In the genomic region with DNA sequence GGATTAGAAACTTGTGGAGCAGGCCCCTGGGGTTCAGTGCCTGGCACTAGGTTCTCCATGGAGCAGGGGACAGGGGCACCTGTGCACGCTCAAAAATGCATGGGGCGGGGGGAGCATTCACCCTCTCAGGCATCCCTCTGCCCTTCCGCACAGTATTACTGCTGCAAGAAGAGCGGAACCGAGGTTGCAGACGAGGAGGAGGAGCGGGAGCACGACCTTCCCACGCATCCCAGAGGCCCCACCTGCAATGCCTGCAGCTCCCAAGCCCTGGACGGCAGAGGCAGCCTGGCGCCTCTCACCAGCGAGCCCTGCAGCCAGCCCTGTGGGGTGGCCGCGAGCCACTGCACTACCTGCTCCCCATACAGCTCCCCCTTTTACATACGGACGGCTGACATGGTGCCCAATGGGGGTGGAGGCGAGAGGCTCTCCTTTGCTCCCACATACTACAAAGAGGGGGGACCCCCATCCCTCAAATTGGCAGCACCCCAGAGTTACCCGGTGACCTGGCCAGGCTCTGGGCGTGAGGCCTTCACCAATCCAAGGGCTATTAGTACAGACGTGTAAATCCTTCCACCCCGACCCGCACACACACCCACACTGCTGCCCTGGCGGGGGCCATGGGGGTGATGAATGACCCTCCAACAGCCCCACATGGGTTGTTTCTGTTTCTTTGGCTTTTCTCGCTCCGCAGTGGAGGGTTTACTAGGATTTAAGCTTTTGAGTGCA, we compare ENCODE assay signal across 14 cellular contexts.
A peak's percentile ranks its signal among the peaks of the same experiment; 100 is the strongest.
DNase-seq lines count a peak whose midpoint lies in the region; ATAC-seq and TF ChIP-seq lines count a peak whose summit lies in the region.
"Had no signal": no experiment of that assay in that cellular context is flagged by ENCODE, and none has a peak within 500 bp of the region (broad histone marks: within the 10 kb centered on the region; RNA-seq: fewer than 3 reads in every experiment).

No MANE protein-coding gene starts in this region.

- H3K27me3 ChIP-seq in PC-3 (ENCODE audit: low read length): peaks cover 17% of the 10 kb centered on the region
- no peaks in the 10 kb centered on the region for H3K27me3 ChIP-seq in hepatocyte
- H3K27me3 ChIP-seq in rectal smooth muscle tissue (ENCODE audit: control insufficient read depth, insufficient read depth, low read length): no peaks in the 10 kb centered on the region
- H3K27me3 ChIP-seq in HAP-1 (ENCODE audit: low read depth): peaks cover 10% of the 10 kb centered on the region
- H3K27me3 ChIP-seq: tibial nerve had no signal

- intact Hi-C loops in Calu3 (cut with micrococcal nuclease; ENCODE audit: unreplicated experiment) (loop anchor here (1.0 kb wide), 1 partner anchor 107 kb away; no protein-coding TSS in a partner anchor), PC-3 (cut with micrococcal nuclease) (loop anchor here (1.0 kb wide), 1 partner anchor 107 kb away; no protein-coding TSS in a partner anchor)

- H3K36me3 ChIP-seq in PC-3 (ENCODE audit: low read depth, low read length) (no peaks in the 10 kb centered on the region), hepatocyte (replicated peaks; ENCODE audit: insufficient read depth, low read depth) (no peaks in the 10 kb centered on the region), rectal smooth muscle tissue (ENCODE audit: control insufficient read depth, insufficient read depth, low read length) (no peaks in the 10 kb centered on the region), HAP-1 (replicated peaks) (no peaks in the 10 kb centered on the region)
- H3K36me3 ChIP-seq: prostate gland, SJSA1, tibial nerve had no signal

- 92% methylated on average over 25 of the region's 25 CpGs for whole genome bisulfite sequencing in hepatocyte (ENCODE audit: low lambda C conversion rate, missing lambda C conversion rate)

- peak overlapping the region; percentile 86; the same call in 1 of the 2 replicates for H2AFZ ChIP-seq in PC-3 (ENCODE audit: low read length)
- no peak overlapping the region for H2AFZ ChIP-seq in hepatocyte

- POLR2A ChIA-PET in PC-3 (lab: Charles Lee; ENCODE audit: unreplicated experiment): interaction anchor here (0.5 kb wide), 1 partner anchor 108 kb away, joined by 3 read pairs; no protein-coding TSS in a partner anchor

- CTCF ChIA-PET in Calu3 (lab: Charles Lee) (interaction anchor here (0.9 to 2.4 kb wide), 15 partner anchors 8 to 562 kb away, joined by 3 to 96 read pairs (median 4); a partner anchor contains a TSS), PC-3 (lab: Charles Lee) (interaction anchor here (0.5 to 1.6 kb wide), 5 partner anchors 7 to 107 kb away, joined by 4 to 45 read pairs (median 5); no protein-coding TSS in a partner anchor)

- H3K9me3 ChIP-seq in PC-3 (ENCODE audit: low read length): no peaks in the 10 kb centered on the region
- no peaks in the 10 kb centered on the region for H3K9me3 ChIP-seq in hepatocyte (ENCODE audit: low read depth)
- no peaks in the 10 kb centered on the region for H3K9me3 ChIP-seq in HAP-1
- H3K9me3 ChIP-seq: prostate gland, SJSA1, tibial nerve had no signal

- no peak overlapping the region; the same call in 1 of the 2 replicates for H3K4me2 ChIP-seq in PC-3 (ENCODE audit: low read length)
- H3K4me2 ChIP-seq in hepatocyte: peak overlapping the region; percentile 80

- H3K79me2 ChIP-seq in PC-3 (ENCODE audit: low read length) (no peaks in the 10 kb centered on the region), hepatocyte (no peaks in the 10 kb centered on the region)

- H3K9me2 ChIP-seq in PC-3 (replicated peaks; ENCODE audit: low read length) (no peaks in the 10 kb centered on the region), hepatocyte (replicated peaks; ENCODE audit: insufficient read depth) (no peaks in the 10 kb centered on the region)

- H3K4me3 ChIP-seq in PC-3 (ENCODE audit: low read length) (no peak overlapping the region), hepatocyte (no peak overlapping the region), rectal smooth muscle tissue (ENCODE audit: low read length) (peak overlapping the region; percentile 56), HAP-1 (no peak overlapping the region)

- H3K9ac ChIP-seq in PC-3 (ENCODE audit: low read length) (no peak overlapping the region), rectal smooth muscle tissue (ENCODE audit: low read length) (no peak overlapping the region)

- H3K4me3 Mint-ChIP-seq in Calu3 (ENCODE audit: low read depth, unreplicated experiment): peak overlapping the region; percentile 87

- H3K27ac ChIP-seq in PC-3 (ENCODE audit: low read length) (no peak overlapping the region), hepatocyte (no peak overlapping the region), rectal smooth muscle tissue (ENCODE audit: low read depth, low read length) (no peak overlapping the region)
- H3K27ac ChIP-seq: SJSA1 had no signal

- BruUV-seq in Calu3 (replicated peaks; lab: Mats Ljungman, UMichigan): no TSS peak
- no TSS peak for BruUV-seq in PC-3 (replicated peaks; lab: Mats Ljungman, UMichigan)

- H3K27ac Mint-ChIP-seq in Calu3 (ENCODE audit: unreplicated experiment): no peak overlapping the region
- H3K27ac Mint-ChIP-seq: endodermal cell had no signal

- DNase-seq in Calu3 (no peak), PC-3 (no peak), hepatocyte (ENCODE audit: low spot score) (no peak), SKM-1 treated with dmso at 0.1 percent for 144 hours (lab: John Stamatoyannopoulos, UW; ENCODE audit: unreplicated experiment) (no peak), HAP-1 (ENCODE audit: low spot score in 2 of 2) (no peak), amniotic stem cell (lab: John Stamatoyannopoulos, UW) (no peak), left lobe of liver (ENCODE audit: low spot score) (no peak)
- DNase-seq: NK-92 treated with Interleukin-12 subunit alpha and Interleukin-12 subunit beta, amount 100 ng/mL, for 24 hours had no signal

- H3K9me3 Mint-ChIP-seq in Calu3 (ENCODE audit: low read depth, unreplicated experiment): no peaks in the 10 kb centered on the region
- H3K9me3 Mint-ChIP-seq: activated naive CD4-positive, alpha-beta T cell treated with anti-CD3 and anti-CD28 coated beads for 36 hours; endodermal cell had no signal

- H3K36me3 Mint-ChIP-seq in Calu3 (ENCODE audit: insufficient read depth, unreplicated experiment): peaks cover 8% of the 10 kb centered on the region

- H3K4me1 Mint-ChIP-seq in Calu3 (ENCODE audit: low read depth, unreplicated experiment): peaks cover 25% of the 10 kb centered on the region

- H3K4me1 ChIP-seq in PC-3 (ENCODE audit: insufficient read depth, low read length) (peaks cover 11% of the 10 kb centered on the region; the same call in 1 of the 2 replicates), hepatocyte (ENCODE audit: insufficient read depth) (peaks cover 5% of the 10 kb centered on the region), rectal smooth muscle tissue (ENCODE audit: control insufficient read depth, insufficient read depth, low read length) (no peaks in the 10 kb centered on the region), HAP-1 (peaks cover 5% of the 10 kb centered on the region; the same call in 1 of the 2 replicates)

- in situ Hi-C loops in HAP-1 (cut with MboI; ENCODE audit: low sequenced_read_pairs): no loop called here

- H3F3A ChIP-seq in PC-3 (ENCODE audit: low read length, unreplicated experiment): no peaks in the 10 kb centered on the region

- ATAC-seq in PC-3 (no peak), left lobe of liver (no peak)

- H4K20me1 ChIP-seq in PC-3 (ENCODE audit: low read length): no peaks in the 10 kb centered on the region
- no peaks in the 10 kb centered on the region for H4K20me1 ChIP-seq in hepatocyte (ENCODE audit: insufficient read depth, poor library complexity, severe bottlenecking)

- H3K27me3 Mint-ChIP-seq in Calu3 (ENCODE audit: unreplicated experiment): peaks cover 95% of the 10 kb centered on the region

- TF ChIP-seq CTCF in Calu3 (IDR thresholded peaks at IDR 0.05; ENCODE audit: unreplicated experiment) (no peak), PC-3 (conservative IDR thresholded peaks at IDR 0.05; ENCODE audit: low read depth, low read length) (no peak), hepatocyte (IDR thresholded peaks at IDR 0.05; ENCODE audit: poor library complexity) (no peak)
